ENCODE assay signal across 23 cellular contexts in genomic region chr1:40416709-40417108, GRCh38.
"Had no signal": no experiment of that assay in that cellular context is flagged by ENCODE, and none has a peak within 500 bp of the region (broad histone marks: within the 10 kb centered on the region; RNA-seq: fewer than 3 reads in every experiment).

No MANE protein-coding gene starts in this region.

- H3K4me3 ChIP-seq: coronary artery, left ventricle myocardium inferior, lower lobe of right lung, spleen, suprapubic skin, thyroid gland, upper lobe of left lung, uterus had no signal

- H3K9me3 ChIP-seq: left ventricle myocardium inferior, lower lobe of right lung, spleen, suprapubic skin, thyroid gland, upper lobe of left lung, uterus had no signal

- H3K27ac Mint-ChIP-seq: endodermal cell had no signal

- H3K27me3 ChIP-seq: foreskin keratinocyte, spleen, suprapubic skin, thyroid gland, upper lobe of left lung, uterus had no signal

- ATAC-seq: foreskin keratinocyte, left cardiac atrium, lower lobe of right lung, sciatic nerve had no signal

- DNase-seq: effector CD4-positive, alpha-beta T cell; endodermal cell; erythroblast; foreskin keratinocyte; immature natural killer cell; left cardiac atrium; left ventricle myocardium inferior; lower lobe of right lung; mesenchymal stem cell; midbrain; posterior cingulate gyrus; spleen; stimulated activated CD4-positive, alpha-beta T cell treated with anti-CD3 and anti-CD28 coated beads, Interleukin-15, amount 100 ng/mL, for 24 hours; stimulated activated CD4-positive, alpha-beta T cell treated with anti-CD3 and anti-CD28 coated beads, Interleukin-1b, Interleukin-23, amount 100 ng/mL, for 48 hours; stimulated activated CD4-positive, alpha-beta T cell treated with anti-CD3 and anti-CD28 coated beads, Interleukin-4, amount 100 ng/mL, for 24 hours; stimulated activated naive CD4-positive, alpha-beta T cell; thyroid gland; upper lobe of left lung; uterus had no signal

- H3K36me3 ChIP-seq: uterus had no signal

- H3K9me3 Mint-ChIP-seq: endodermal cell, immature natural killer cell, neural crest cell had no signal

- H3K27ac ChIP-seq: coronary artery, foreskin keratinocyte, left ventricle myocardium inferior, lower lobe of right lung, suprapubic skin, thyroid gland, upper lobe of left lung, uterus had no signal

- H3K4me1 ChIP-seq: suprapubic skin, thyroid gland, uterus had no signal

- H3K4me3 Mint-ChIP-seq: endodermal cell, immature natural killer cell, neural crest cell had no signal
